9 cellular contexts compared by ENCODE assay signal in the genomic region with DNA sequence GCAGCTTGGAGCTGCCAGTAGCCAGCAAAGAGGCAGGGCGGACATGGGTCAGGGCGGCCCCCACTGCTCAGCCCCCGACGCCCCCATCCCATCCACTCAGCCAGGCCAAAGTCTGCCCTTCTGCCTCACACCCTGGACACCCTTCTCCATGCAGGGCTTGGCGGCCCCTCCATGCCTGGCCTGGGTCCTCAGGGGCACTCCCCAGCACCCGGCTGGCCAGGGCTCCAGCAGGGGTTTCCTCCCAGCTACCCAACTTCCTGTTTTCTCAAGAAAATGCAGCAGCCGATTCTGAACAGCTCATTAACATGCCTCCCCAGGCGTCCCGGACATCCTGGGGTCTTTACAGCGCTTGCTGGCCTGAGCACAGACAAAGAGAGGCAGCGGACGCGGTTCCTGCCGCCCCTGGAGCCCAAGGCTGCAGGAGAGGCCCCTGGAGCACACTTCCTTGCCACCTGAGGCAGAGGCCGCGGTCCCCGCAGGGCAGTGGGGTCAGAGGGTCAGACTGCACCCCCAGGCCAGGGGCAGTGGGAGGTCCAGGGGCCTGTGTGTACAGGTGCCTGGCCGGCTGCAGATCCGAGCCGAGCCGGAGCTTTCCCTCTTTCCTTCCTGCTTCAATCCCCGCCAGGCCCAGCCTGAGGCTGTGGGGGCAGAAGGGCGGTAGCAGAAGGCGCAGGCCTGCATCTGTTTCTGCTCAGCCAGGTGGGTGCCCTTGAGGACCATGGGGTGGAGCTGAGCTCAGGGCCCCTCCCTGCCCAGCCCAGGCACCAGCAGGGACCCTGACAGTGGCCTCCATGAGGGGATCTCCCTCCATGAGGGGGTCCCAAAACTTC. TPM values are rescaled to one million over a fixed set of nuclear protein-coding genes. Genes with fewer than 3 reads are reported as not detected.
DNase-seq lines count a peak whose midpoint lies in the region; ATAC-seq, FAIRE-seq and TF ChIP-seq lines count a peak whose summit lies in the region.
"Had no signal": no experiment of that assay in that cellular context is flagged by ENCODE, and none has a peak within 500 bp of the region (broad histone marks: within the 10 kb centered on the region; RNA-seq: fewer than 3 reads in every experiment).

No MANE protein-coding gene starts in this region.

- H2AFZ ChIP-seq in trophoblast cell (ENCODE audit: insufficient read depth, low read length, poor library complexity): peak overlapping the region; percentile 66

- no peak overlapping the region for H3K23ac ChIP-seq in trophoblast cell (ENCODE audit: low read length)

- no peak overlapping the region for H3K14ac ChIP-seq in trophoblast cell (ENCODE audit: low read length)

- no peak overlapping the region for H4K12ac ChIP-seq in trophoblast cell (ENCODE audit: low read depth, low read length)

- peak overlapping the region; percentile 39 for H4K91ac ChIP-seq in trophoblast cell (ENCODE audit: low read depth, low read length)

- no CpG with 5 or more reads among the region's 24 CpGs for WGBS in trophoblast cell (ENCODE audit: extremely low coverage, insufficient coverage, insufficient read length)

- H2AK5ac ChIP-seq in trophoblast cell (ENCODE audit: low read length): no peak overlapping the region

- H3K4ac ChIP-seq in trophoblast cell (ENCODE audit: low read depth, low read length): no peak overlapping the region

- no peaks in the 10 kb centered on the region for H3K27me3 ChIP-seq in trophoblast cell (ENCODE audit: insufficient read depth, low read length)

- no peak overlapping the region for H3K27ac ChIP-seq in trophoblast cell (ENCODE audit: low read depth, low read length)

- ATAC-seq in GM19455 (IDR thresholded peaks at IDR 0.05; ENCODE audit: unreplicated experiment): no peak
- ATAC-seq in GM19397 (IDR thresholded peaks at IDR 0.05; ENCODE audit: unreplicated experiment): no peak

- H2BK12ac ChIP-seq in trophoblast cell (ENCODE audit: low read length): no peak overlapping the region

- no peak overlapping the region for H2BK5ac ChIP-seq in trophoblast cell (ENCODE audit: low read depth, low read length, poor library complexity)

- no peak overlapping the region for H3K18ac ChIP-seq in trophoblast cell (ENCODE audit: low read length)

- H2BK120ac ChIP-seq in trophoblast cell (ENCODE audit: insufficient read depth, low read length, poor library complexity): no peak overlapping the region

- H4K8ac ChIP-seq in trophoblast cell (ENCODE audit: low read depth, low read length): peak overlapping the region; percentile 8

- H3K4me1 ChIP-seq in trophoblast cell (ENCODE audit: control insufficient read depth in 1 of 2, insufficient read depth in 2 of 2, low read length in 2 of 2): peaks cover 0 to 8% of the 10 kb centered on the region in 2 experiments

- H3K4me3 ChIP-seq in trophoblast cell (ENCODE audit: low read depth, low read length): no peak overlapping the region

- no peak overlapping the region for H3K9ac ChIP-seq in trophoblast cell (ENCODE audit: low read length)

- no peak overlapping the region for H3K4me2 ChIP-seq in trophoblast cell (ENCODE audit: low read length)

- H3K79me1 ChIP-seq in trophoblast cell (ENCODE audit: low read length): peaks cover 4% of the 10 kb centered on the region

- TF ChIP-seq POLR2A in GM12891 (IDR thresholded peaks at IDR 0.05; ENCODE audit: low read depth, low read length): no peak

- H3K79me2 ChIP-seq in trophoblast cell (ENCODE audit: control insufficient read depth, insufficient read depth, low read length, poor library complexity): no peaks in the 10 kb centered on the region

- H3K9me3 ChIP-seq in trophoblast cell (ENCODE audit: insufficient read depth, low read depth, low read length): no peaks in the 10 kb centered on the region

- DNase-seq in GM12891 (ENCODE audit: insufficient read length, low spot score) (peak; percentile 66), NOMO-1 treated with DMSO at 0.1 percent for 48 hours (lab: John Stamatoyannopoulos, UW; ENCODE audit: unreplicated experiment) (peak; percentile 62), dermis blood vessel endothelial cell (peak; percentile 95), trophoblast cell (no peak), amygdala (lab: John Stamatoyannopoulos, UW) (no peak), OCI-M2 (lab: John Stamatoyannopoulos, UW; ENCODE audit: unreplicated experiment) (no peak)

- FAIRE-seq in GM12891 (lab: Jason Lieb, UNC): peak; percentile 45
- FAIRE-seq: GM18507 had no signal

- H3K36me3 ChIP-seq in trophoblast cell (ENCODE audit: control insufficient read depth in 1 of 2, insufficient read depth in 2 of 2, low read length in 2 of 2): no peaks in the 10 kb centered on the region

TF ChIP-seq in GM12891, 5 proteins besides CTCF, POLR2A, EP300 and RAD21:
- peak; percentile 65 for TF ChIP-seq SPI1 (IDR thresholded peaks at IDR 0.05; ENCODE audit: low read depth, low read length)
- no peak for TF ChIP-seq POU2F2 (IDR thresholded peaks at IDR 0.05; ENCODE audit: low read depth, low read length)
TF ChIP-seq in GM12891: peak in this region for 1.

RNA-seq across cellular contexts. Expression of gene NRARP, which starts 18.7 kb away (rescaled TPM):
- polyA plus RNA-seq in GM12891 (2012; ENCODE audit: low read depth, missing spikeins): 3.0 TPM
- 64.3 and 82.2 TPM in 2 replicates for total RNA-seq in dermis blood vessel endothelial cell
- polyA plus RNA-seq in trophoblast cell (2013): 1.6 and 1.7 TPM in 2 replicates

RNA-seq across cellular contexts. Expression of gene TOR4A, which starts 43.2 kb away (rescaled TPM):
- 5.2 TPM for polyA plus RNA-seq in GM12891 (2012; ENCODE audit: low read depth, missing spikeins)
- total RNA-seq in dermis blood vessel endothelial cell: 29.8 and 46.0 TPM in 2 replicates
- 6.7 and 6.8 TPM in 2 replicates for polyA plus RNA-seq in trophoblast cell (2013)

Comparison
In these comparisons a context has a peak if more than half of its experiments do, and no peak if none do; other contexts are left out.
1. DNase-seq: peak in GM12891 (single experiment), NOMO-1 treated with DMSO at 0.1 percent for 48 hours (single experiment) and dermis blood vessel endothelial cell (single experiment); none in trophoblast cell (0 of 2), amygdala (0 of 56) and OCI-M2 (single experiment).